Comparison of ENCODE assay signal across 28 cellular contexts in the genomic region with DNA sequence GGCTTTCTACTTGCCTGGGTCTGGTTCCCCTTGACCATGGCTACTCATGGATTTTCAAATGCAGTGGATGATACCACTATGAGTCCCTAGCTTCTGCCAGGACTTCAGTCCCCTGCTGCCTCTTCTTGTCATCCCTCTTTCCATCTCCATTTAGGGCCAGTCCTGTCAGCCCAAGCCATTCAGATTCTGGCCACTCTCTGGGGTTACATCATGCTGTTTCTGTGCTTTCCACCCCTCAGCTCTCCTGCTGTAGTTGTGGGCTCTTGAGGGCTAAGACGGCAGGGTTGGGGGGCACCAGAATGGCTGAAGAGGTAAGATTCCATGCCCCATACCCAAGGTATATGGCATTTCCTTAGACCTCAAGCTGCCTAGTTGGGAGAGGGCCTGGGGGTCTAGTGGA. TPM values are rescaled to one million over a fixed set of nuclear protein-coding genes. Genes with fewer than 3 reads are reported as not detected.
"Had no signal": no experiment of that assay in that cellular context is flagged by ENCODE, and none has a peak within 500 bp of the region (broad histone marks: within the 10 kb centered on the region; RNA-seq: fewer than 3 reads in every experiment).

No MANE protein-coding gene starts in this region.

- H3K4me3 ChIP-seq: esophagus squamous epithelium, gastroesophageal sphincter had no signal

- H3K27me3 ChIP-seq: brain microvascular endothelial cell had no signal

- H3K27me3 Mint-ChIP-seq: activated CD4-positive, alpha-beta T cell treated with anti-CD3 and anti-CD28 coated beads, Interleukin-2, amount 10 ng/mL, durations not matched to agents 24 days and 14 days; activated T-helper 17 cell treated with anti-CD3 and anti-CD28 coated beads, Interleukin-2, amount 50 U/mL, for 72 hours had no signal

- H3K9me3 ChIP-seq: gastroesophageal sphincter had no signal

- H3K27ac ChIP-seq: brain microvascular endothelial cell, epithelial cell of prostate, esophagus squamous epithelium, gastroesophageal sphincter, WERI-Rb-1 had no signal

- H3K36me3 ChIP-seq: brain microvascular endothelial cell, esophagus squamous epithelium, gastroesophageal sphincter, WERI-Rb-1 had no signal

- H3K27ac Mint-ChIP-seq: activated B cell treated with CpG ODN at 0.5 μM for 24 hours; activated CD4-positive, alpha-beta T cell treated with anti-CD3 and anti-CD28 coated beads, Interleukin-2, amount 10 ng/mL, durations not matched to agents 24 days and 14 days; activated CD8-positive, alpha-beta T cell treated with anti-CD3 and anti-CD28 coated beads for 36 hours; activated naive CD8-positive, alpha-beta T cell; activated T-helper 17 cell treated with anti-CD3 and anti-CD28 coated beads, Interleukin-2, amount 50 U/mL, for 72 hours; T-cell; T-helper 1 cell treated with Interleukin-12 subunit alpha and Interleukin-12 subunit beta and Interleukin-4 antibody, amounts not matched to agents 30 μg/mL and 1 μg/mL, for 36 hours had no signal

- H3K4me3 Mint-ChIP-seq: activated B cell treated with CpG ODN at 0.5 μM for 24 hours; activated CD4-positive, alpha-beta T cell treated with anti-CD3 and anti-CD28 coated beads, Interleukin-2, amount 10 ng/mL, durations not matched to agents 24 days and 14 days; activated CD8-positive, alpha-beta T cell treated with anti-CD3 and anti-CD28 coated beads for 36 hours; activated naive CD8-positive, alpha-beta T cell; activated T-cell treated with anti-CD3 and anti-CD28 coated beads, Interleukin-2, amount 50 U/mL, for 4 hours; activated T-helper 17 cell treated with anti-CD3 and anti-CD28 coated beads, Interleukin-2, amount 50 U/mL, for 72 hours; T-cell; T-helper 1 cell treated with Interleukin-12 subunit alpha and Interleukin-12 subunit beta and Interleukin-4 antibody, amounts not matched to agents 30 μg/mL and 1 μg/mL, for 36 hours had no signal

- H3K36me3 Mint-ChIP-seq: T-cell had no signal

- H3K9me3 Mint-ChIP-seq: activated B cell treated with CpG ODN at 0.5 μM for 24 hours; activated T-helper 17 cell treated with anti-CD3 and anti-CD28 coated beads, Interleukin-2, amount 50 U/mL, for 72 hours had no signal

- DNase-seq: activated B cell treated with CpG ODN at 0.5 μM for 24 hours; activated CD4-positive, alpha-beta T cell treated with anti-CD3 and anti-CD28 coated beads, Interleukin-2, amount 10 ng/mL, durations not matched to agents 24 days and 14 days; activated CD8-positive, alpha-beta memory T cell treated with anti-CD3 and anti-CD28 coated beads for 24 hours; activated CD8-positive, alpha-beta T cell treated with anti-CD3 and anti-CD28 coated beads for 36 hours; activated effector memory CD4-positive, alpha-beta T cell treated with Interleukin-2 at 50 U/mL for 16 hours; activated gamma-delta T cell treated with Interleukin-2 at 50 U/mL for 16 hours; activated naive CD4-positive, alpha-beta T cell treated with anti-CD3 and anti-CD28 coated beads, Interleukin-2, amount 50 U/mL, for 16 hours; activated naive CD4-positive, alpha-beta T cell treated with Interleukin-2 at 50 U/mL for 16 hours; activated T-cell treated with anti-CD3 and anti-CD28 coated beads, Interleukin-2, amount 50 U/mL, for 4 hours; amniotic stem cell; anterior cingulate cortex; brain microvascular endothelial cell; caudate nucleus; effector CD8-positive, alpha-beta T cell; esophagus squamous epithelium; foreskin melanocyte; SW 1271; T-cell; T1000; WERI-Rb-1 had no signal

- H3K4me1 Mint-ChIP-seq: activated B cell treated with CpG ODN at 0.5 μM for 24 hours; activated CD4-positive, alpha-beta T cell treated with anti-CD3 and anti-CD28 coated beads, Interleukin-2, amount 10 ng/mL, durations not matched to agents 24 days and 14 days; activated T-helper 17 cell treated with anti-CD3 and anti-CD28 coated beads, Interleukin-2, amount 50 U/mL, for 72 hours; T-cell had no signal

RNA-seq across cellular contexts. Expression of a gene that starts 13.2 kb away (rescaled TPM):
- total RNA-seq: astrocyte, chondrocyte, endothelial cell of umbilical vein had no signal
- polyA plus RNA-seq: endothelial cell of umbilical vein had no signal
